ENCODE assay signal across 8 cellular contexts in genomic region chr1:146051452-146051852, GRCh38. TPM values are rescaled to one million over a fixed set of nuclear protein-coding genes. Genes with fewer than 3 reads are reported as not detected.
A peak's percentile ranks its signal among the peaks of the same experiment; 100 is the strongest.
DNase-seq lines count a peak whose midpoint lies in the region; ATAC-seq and TF ChIP-seq lines count a peak whose summit lies in the region.
"Had no signal": no experiment of that assay in that cellular context is flagged by ENCODE, and none has a peak within 500 bp of the region (broad histone marks: within the 10 kb centered on the region; RNA-seq: fewer than 3 reads in every experiment).

No MANE protein-coding gene starts in this region.

- H3K27ac Mint-ChIP-seq in activated CD8-positive, alpha-beta T cell treated with anti-CD3 and anti-CD28 coated beads, Interleukin-2, amount 10 ng/mL, durations not matched to agents 7 days and 5 days, result peak overlapping the region; percentile 99
- peak overlapping the region; percentile 99 for H3K27ac Mint-ChIP-seq in stimulated activated memory B cell treated with anti-CD40 and anti-IgM and Interleukin-4, amounts not matched to agents 10 μg/mL and 1 μg/mL and 100 μg/mL, for 72 hours

- POLR2A ChIA-PET in activated CD8-positive, alpha-beta T cell treated with anti-CD3 and anti-CD28 coated beads, Interleukin-2, amount 10 ng/mL, durations not matched to agents 7 days and 5 days (lab: Charles Lee), result interaction anchor here (0.6 to 2.7 kb wide), 22 partner anchors 7 to 586 kb away, joined by 3 to 207 read pairs (median 4); partner anchors contain the start of genes ANKRD34A, HJV, PIAS3 and POLR3C

- no peak for DNase-seq in HFF-Myc (ENCODE audit: extremely low read depth, low read depth)
- no peak for DNase-seq in activated CD8-positive, alpha-beta T cell treated with anti-CD3 and anti-CD28 coated beads, Interleukin-2, amount 10 ng/mL, durations not matched to agents 7 days and 5 days
- no peak for DNase-seq in right atrium auricular region (ENCODE audit: low spot score)
- DNase-seq in C1 segment of cervical spinal cord (lab: John Stamatoyannopoulos, UW), result no peak

- H3K27me3 ChIP-seq in right atrium auricular region, result no peaks in the 10 kb centered on the region

- H3K36me3 Mint-ChIP-seq in activated CD8-positive, alpha-beta T cell treated with anti-CD3 and anti-CD28 coated beads, Interleukin-2, amount 10 ng/mL, durations not matched to agents 7 days and 5 days (ENCODE audit: low read depth), result no peaks in the 10 kb centered on the region
- H3K36me3 Mint-ChIP-seq in stimulated activated memory B cell treated with anti-CD40 and anti-IgM and Interleukin-4, amounts not matched to agents 10 μg/mL and 1 μg/mL and 100 μg/mL, for 72 hours, result no peaks in the 10 kb centered on the region

- peaks cover 33% of the 10 kb centered on the region for H3K4me1 Mint-ChIP-seq in activated CD8-positive, alpha-beta T cell treated with anti-CD3 and anti-CD28 coated beads, Interleukin-2, amount 10 ng/mL, durations not matched to agents 7 days and 5 days (ENCODE audit: low read depth)
- peaks cover 25% of the 10 kb centered on the region for H3K4me1 Mint-ChIP-seq in stimulated activated memory B cell treated with anti-CD40 and anti-IgM and Interleukin-4, amounts not matched to agents 10 μg/mL and 1 μg/mL and 100 μg/mL, for 72 hours

- peaks cover 5% of the 10 kb centered on the region for H3K27me3 Mint-ChIP-seq in activated CD8-positive, alpha-beta T cell treated with anti-CD3 and anti-CD28 coated beads, Interleukin-2, amount 10 ng/mL, durations not matched to agents 7 days and 5 days (ENCODE audit: low read depth)
- H3K27me3 Mint-ChIP-seq in stimulated activated memory B cell treated with anti-CD40 and anti-IgM and Interleukin-4, amounts not matched to agents 10 μg/mL and 1 μg/mL and 100 μg/mL, for 72 hours, result no peaks in the 10 kb centered on the region

- ATAC-seq in activated CD8-positive, alpha-beta T cell treated with anti-CD3 and anti-CD28 coated beads, Interleukin-2, amount 10 ng/mL, durations not matched to agents 7 days and 5 days, result peak; percentile 45
- ATAC-seq in stimulated activated memory B cell treated with anti-CD40 and anti-IgM and Interleukin-4, amounts not matched to agents 10 μg/mL and 1 μg/mL and 100 μg/mL, for 72 hours, result no peak
- no peak for ATAC-seq in GM18858 (IDR thresholded peaks at IDR 0.05; ENCODE audit: unreplicated experiment)
- ATAC-seq in HG03280 (IDR thresholded peaks at IDR 0.05; ENCODE audit: unreplicated experiment), result no peak

- no peaks in the 10 kb centered on the region for H3K9me3 Mint-ChIP-seq in activated CD8-positive, alpha-beta T cell treated with anti-CD3 and anti-CD28 coated beads, Interleukin-2, amount 10 ng/mL, durations not matched to agents 7 days and 5 days (ENCODE audit: insufficient read depth)
- no peaks in the 10 kb centered on the region for H3K9me3 Mint-ChIP-seq in stimulated activated memory B cell treated with anti-CD40 and anti-IgM and Interleukin-4, amounts not matched to agents 10 μg/mL and 1 μg/mL and 100 μg/mL, for 72 hours

- H3K27ac ChIP-seq in right atrium auricular region, result peak overlapping the region; percentile 73 to 82

- no peak for TF ChIP-seq CTCF in HFF-Myc (IDR thresholded peaks at IDR 0.05; ENCODE audit: low read depth, low read length, missing control alignments)
- no peak for TF ChIP-seq CTCF in right atrium auricular region (IDR thresholded peaks at IDR 0.05)

- H3K4me3 ChIP-seq in HFF-Myc (replicated peaks; ENCODE audit: low read depth, low read length) (peak overlapping the region; percentile 8), right atrium auricular region (peak overlapping the region; percentile 16 to 45)

- no peaks in the 10 kb centered on the region for H3K4me1 ChIP-seq in right atrium auricular region

- H3K9me3 ChIP-seq in right atrium auricular region, result no peaks in the 10 kb centered on the region

- H3K36me3 ChIP-seq in right atrium auricular region, result no peaks in the 10 kb centered on the region

- CTCF ChIA-PET in activated CD8-positive, alpha-beta T cell treated with anti-CD3 and anti-CD28 coated beads, Interleukin-2, amount 10 ng/mL, durations not matched to agents 7 days and 5 days (lab: Charles Lee), result interaction anchor here (0.9 to 1.8 kb wide), 4 partner anchors 12 to 72 kb away, joined by 3 to 7 read pairs (median 4); no protein-coding TSS in a partner anchor

- H3K4me3 Mint-ChIP-seq in activated CD8-positive, alpha-beta T cell treated with anti-CD3 and anti-CD28 coated beads, Interleukin-2, amount 10 ng/mL, durations not matched to agents 7 days and 5 days, result peak overlapping the region; percentile 89
- H3K4me3 Mint-ChIP-seq in stimulated activated memory B cell treated with anti-CD40 and anti-IgM and Interleukin-4, amounts not matched to agents 10 μg/mL and 1 μg/mL and 100 μg/mL, for 72 hours, result peak overlapping the region; percentile 92

RNA-seq across cellular contexts. Expression of gene HJV, which starts 29.9 kb away (rescaled TPM):
- total RNA-seq in activated CD8-positive, alpha-beta T cell treated with anti-CD3 and anti-CD28 coated beads, Interleukin-2, amount 10 ng/mL, durations not matched to agents 7 days and 5 days, result not detected
- 100 to 1,000 TPM in 1 of 2 donors, 10 to 100 TPM in 1; 73.3 to 153 TPM for total RNA-seq in right atrium auricular region
- total RNA-seq: SK-MEL-5 had no signal

RNA-seq across cellular contexts. Expression of gene TXNIP, which starts 55.1 kb away (rescaled TPM):
- 100 to 1,000 TPM; 190 to 195 TPM for total RNA-seq in activated CD8-positive, alpha-beta T cell treated with anti-CD3 and anti-CD28 coated beads, Interleukin-2, amount 10 ng/mL, durations not matched to agents 7 days and 5 days
- total RNA-seq in right atrium auricular region, result 1,000 to 10,000 TPM in 1 of 2 donors, 100 to 1,000 TPM in 1; 898 to 1,186 TPM

Comparison
In these comparisons a context has a peak if more than half of its experiments do, and no peak if none do; other contexts are left out.
1. RNA of gene HJV, which starts 29.9 kb away (total RNA-seq): 73.3 to 153 TPM in right atrium auricular region; not detected in activated CD8-positive, alpha-beta T cell treated with anti-CD3 and anti-CD28 coated beads, Interleukin-2, amount 10 ng/mL, durations not matched to agents 7 days and 5 days; every median in the first group is over 10 times any median in the second.
2. RNA of gene TXNIP, which starts 55.1 kb away (total RNA-seq): 898 to 1,186 TPM in right atrium auricular region; 190 to 195 TPM in activated CD8-positive, alpha-beta T cell treated with anti-CD3 and anti-CD28 coated beads, Interleukin-2, amount 10 ng/mL, durations not matched to agents 7 days and 5 days; every median in the first group is over 4 times any median in the second.